Comparison of ENCODE assay signal across 22 cellular contexts in the genomic region with DNA sequence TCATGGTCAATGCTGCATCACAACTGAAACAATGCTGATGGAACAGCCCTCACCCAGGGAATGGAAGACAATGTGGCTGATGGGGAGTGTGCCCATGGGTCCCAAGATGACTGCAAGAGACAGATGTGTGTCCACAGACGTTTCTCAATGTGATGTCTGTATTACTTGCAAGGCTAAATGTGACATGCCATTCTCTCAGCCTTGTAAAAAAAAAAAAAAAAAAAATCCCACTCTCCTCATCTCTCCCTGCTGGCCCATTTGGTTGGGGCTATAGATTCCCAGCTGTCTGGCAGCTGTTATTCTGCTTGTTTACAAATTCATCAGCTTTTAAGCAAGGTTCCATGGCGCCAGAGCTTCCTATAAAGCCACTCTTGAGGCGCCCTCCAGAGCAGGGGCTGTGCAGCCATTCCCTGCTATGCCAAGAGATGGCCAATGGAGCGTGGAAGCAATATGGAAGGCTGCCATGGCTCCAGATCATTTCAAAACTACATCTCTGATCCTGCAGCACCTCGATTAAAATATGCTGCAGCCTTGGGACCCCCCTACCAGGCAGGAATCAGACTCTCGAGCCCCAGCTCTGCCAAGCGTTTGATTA.
DNase-seq lines count a peak whose midpoint lies in the region; ATAC-seq, FAIRE-seq and TF ChIP-seq lines count a peak whose summit lies in the region.
"Had no signal": no experiment of that assay in that cellular context is flagged by ENCODE, and none has a peak within 500 bp of the region (broad histone marks: within the 10 kb centered on the region; RNA-seq: fewer than 3 reads in every experiment).

No MANE protein-coding gene starts in this region.

- H2AFZ ChIP-seq in GM12878 (ENCODE audit: control insufficient read depth, low read depth, low read length) = peak overlapping the region; percentile 19; the same call in 1 of the 2 replicates
- H2AFZ ChIP-seq: GM23248 had no signal

- SMC1A ChIA-PET in GM12878 (lab: Charles Lee; ENCODE audit: uncharacterized antibody, unreplicated experiment) = interaction anchor here (0.6 to 0.7 kb wide), 2 partner anchors 42 to 706 kb away, joined by 3 read pairs; no protein-coding TSS in a partner anchor

- in situ Hi-C loops in GM12878 (cut with MboI) = no loop called here

- no peak for TF ChIP-seq RAD21 in GM12878 (IDR thresholded peaks at IDR 0.05; ENCODE audit: insufficient read depth, low read depth, low read length)

- POLR2A ChIA-PET in GM12878 (lab: Charles Lee) = no interaction called here

- peak overlapping the region in 2 of 3 donors; percentile 79 to 88 for H3K27ac Mint-ChIP-seq in CD4-positive, CD25-positive, alpha-beta regulatory T cell
- H3K27ac Mint-ChIP-seq in stimulated activated effector memory CD8-positive, alpha-beta T cell treated with anti-CD3 and anti-CD28 coated beads, Interleukin-12 subunit alpha, Interleukin-12 subunit beta, amount 100 ng/mL, for 72 hours = no peak overlapping the region

- H3K27me3 Mint-ChIP-seq in CD4-positive, CD25-positive, alpha-beta regulatory T cell = peaks cover 4% of the 10 kb centered on the region

- H3K4me1 ChIP-seq in CD4-positive, CD25-positive, alpha-beta regulatory T cell (ENCODE audit: control insufficient read depth, insufficient read depth, low read length, poor library complexity, severe bottlenecking) = peaks cover 24% of the 10 kb centered on the region
- no peaks in the 10 kb centered on the region for H3K4me1 ChIP-seq in GM12878 (ENCODE audit: control insufficient read depth, insufficient read depth, low read length)
- H3K4me1 ChIP-seq: vagina had no signal

- 62% methylated on average over 6 of the region's 7 CpGs for WGBS in GM12878 (ENCODE audit: insufficient coverage, insufficient replicate concordance, low lambda C conversion rate, missing lambda C conversion rate)

- H3K4me2 ChIP-seq in GM12878 (ENCODE audit: control insufficient read depth, insufficient read depth) = peak overlapping the region; percentile 7; the same call in 1 of the 2 replicates

- peak overlapping the region; percentile 2 to 68 (median 44) for H3K4me3 Mint-ChIP-seq in CD4-positive, CD25-positive, alpha-beta regulatory T cell
- H3K4me3 Mint-ChIP-seq in stimulated activated effector memory CD8-positive, alpha-beta T cell treated with anti-CD3 and anti-CD28 coated beads, Interleukin-12 subunit alpha, Interleukin-12 subunit beta, amount 100 ng/mL, for 72 hours = no peak overlapping the region

- TF ChIP-seq CTCF in GM12878 (IDR thresholded peaks at IDR 0.05 in 2 of 3, conservative IDR thresholded peaks at IDR 0.05 in 1 of 3; ENCODE audit: control insufficient read depth in 2 of 3, extremely low read depth in 1 of 3, insufficient read depth in 1 of 3, low read depth in 3 of 3, low read length in 3 of 3) = no peak

- no peak for FAIRE-seq in GM12878 (lab: Jason Lieb, UNC)
- FAIRE-seq: bronchial epithelial cell, GM18507, K562 had no signal

- no peak overlapping the region for H3K9ac ChIP-seq in GM12878 (ENCODE audit: control insufficient read depth, insufficient read depth, low read length)
- H3K9ac ChIP-seq: GM23248 had no signal

- no TSS peak for BruUV-seq in GM12878 (replicated peaks; lab: Mats Ljungman, UMichigan)

- RAD21 ChIA-PET in GM12878 (lab: Charles Lee; ENCODE audit: unreplicated experiment) = no interaction called here

- CTCF ChIA-PET in GM12878 (lab: Yijun Ruan, JAX) = no interaction called here

- peaks cover 8% of the 10 kb centered on the region for H3K36me3 Mint-ChIP-seq in CD4-positive, CD25-positive, alpha-beta regulatory T cell
- H3K36me3 Mint-ChIP-seq in stimulated activated effector memory CD8-positive, alpha-beta T cell treated with anti-CD3 and anti-CD28 coated beads, Interleukin-12 subunit alpha, Interleukin-12 subunit beta, amount 100 ng/mL, for 72 hours = no peaks in the 10 kb centered on the region

- TF ChIP-seq EP300 in GM12878 (IDR thresholded peaks at IDR 0.05; ENCODE audit: borderline replicate concordance in 1 of 2, control insufficient read depth in 1 of 2, low read depth in 2 of 2, low read length in 2 of 2) = no peak

- peaks cover 18 to 67% (median 43%) of the 10 kb centered on the region in 4 donors for H3K4me1 Mint-ChIP-seq in CD4-positive, CD25-positive, alpha-beta regulatory T cell
- peaks cover 17% of the 10 kb centered on the region for H3K4me1 Mint-ChIP-seq in stimulated activated effector memory CD8-positive, alpha-beta T cell treated with anti-CD3 and anti-CD28 coated beads, Interleukin-12 subunit alpha, Interleukin-12 subunit beta, amount 100 ng/mL, for 72 hours

- peak overlapping the region; percentile 68 for H3K4me3 ChIP-seq in CD4-positive, CD25-positive, alpha-beta regulatory T cell (ENCODE audit: low read depth, low read length)
- H3K4me3 ChIP-seq in MG63 (no peak overlapping the region), GM12878 (no peak overlapping the region)
- H3K4me3 ChIP-seq: GM23248, K562, vagina had no signal

- H3K27ac ChIP-seq in CD4-positive, CD25-positive, alpha-beta regulatory T cell (ENCODE audit: insufficient read depth, low read length, poor library complexity, severe bottlenecking) = no peak overlapping the region
- H3K27ac ChIP-seq in GM12878 (ENCODE audit: control insufficient read depth, insufficient read depth) = no peak overlapping the region
- H3K27ac ChIP-seq: C4-2B, GM23248, vagina had no signal

- intact Hi-C loops in GM12878 (cut with micrococcal nuclease; ENCODE audit: unreplicated experiment) = no loop called here

- DNase-seq in NCI-H748 (lab: John Stamatoyannopoulos, UW; ENCODE audit: unreplicated experiment) = peak; percentile 11
- DNase-seq in NCI-H748 treated with DMSO at 0.1 percent for 48 hours (lab: John Stamatoyannopoulos, UW) = no peak
- no peak for DNase-seq in CD4-positive, CD25-positive, alpha-beta regulatory T cell
- peak; percentile 11 for DNase-seq in MG63
- no peak for DNase-seq in GM12878 (ENCODE audit: low read depth, low spot score)
- DNase-seq in stimulated activated effector memory CD8-positive, alpha-beta T cell treated with anti-CD3 and anti-CD28 coated beads, Interleukin-12 subunit alpha, Interleukin-12 subunit beta, amount 100 ng/mL, for 72 hours (ENCODE audit: low spot score in 2 of 2) = no peak
- DNase-seq: activated CD4-positive, alpha-beta T cell treated with anti-CD3 and anti-CD28 coated beads for 4 hours; cortex of kidney; DND-41; GM23248; left ventricle myocardium superior; MV-4-11; NCI-H2227 treated with DMSO at 0.1 percent for 48 hours; stimulated activated CD4-positive, alpha-beta T cell treated with anti-CD3 and anti-CD28 coated beads, Interleukin-4, amount 100 ng/mL, for 4 hours; substantia nigra had no signal

- TF ChIP-seq POLR2A in GM12878 (IDR thresholded peaks at IDR 0.05; ENCODE audit: low read depth, low read length) = no peak

- no peaks in the 10 kb centered on the region for H3K9me3 ChIP-seq in CD4-positive, CD25-positive, alpha-beta regulatory T cell (ENCODE audit: control insufficient read depth in 2 of 2, low read length in 2 of 2)
- H3K9me3 ChIP-seq in MG63 = no peaks in the 10 kb centered on the region
- no peaks in the 10 kb centered on the region; the same call in 2 of the 3 replicates for H3K9me3 ChIP-seq in GM12878 (replicated peaks; ENCODE audit: control insufficient read depth, insufficient read depth, low read length)
- H3K9me3 ChIP-seq: vagina had no signal

- H3K36me3 ChIP-seq in CD4-positive, CD25-positive, alpha-beta regulatory T cell (ENCODE audit: control insufficient read depth, insufficient read depth, low read length) = no peaks in the 10 kb centered on the region
- no peaks in the 10 kb centered on the region for H3K36me3 ChIP-seq in MG63
- no peaks in the 10 kb centered on the region for H3K36me3 ChIP-seq in GM12878 (ENCODE audit: control insufficient read depth in 2 of 2, insufficient read depth in 2 of 2, low read length in 1 of 2)
- H3K36me3 ChIP-seq: vagina had no signal

- no peaks in the 10 kb centered on the region for H4K20me1 ChIP-seq in GM12878 (ENCODE audit: control insufficient read depth, insufficient read depth)

- no peaks in the 10 kb centered on the region for H3K27me3 ChIP-seq in CD4-positive, CD25-positive, alpha-beta regulatory T cell (ENCODE audit: control insufficient read depth, insufficient read depth, low read length)
- H3K27me3 ChIP-seq in MG63 (no peaks in the 10 kb centered on the region), GM12878 (replicated peaks in 1 of 2; ENCODE audit: control insufficient read depth in 2 of 2, insufficient read depth in 2 of 2, low read length in 1 of 2) (no peaks in the 10 kb centered on the region)
- H3K27me3 ChIP-seq: vagina had no signal

- no peak for ATAC-seq in CD4-positive, CD25-positive, alpha-beta regulatory T cell (ENCODE audit: low read depth in 2 of 2)
- no peak for ATAC-seq in GM12878
- no peak for ATAC-seq in stimulated activated effector memory CD8-positive, alpha-beta T cell treated with anti-CD3 and anti-CD28 coated beads, Interleukin-12 subunit alpha, Interleukin-12 subunit beta, amount 100 ng/mL, for 72 hours
- ATAC-seq in GM19035 (IDR thresholded peaks at IDR 0.05; ENCODE audit: unreplicated experiment) = no peak
- ATAC-seq in GM19452 (IDR thresholded peaks at IDR 0.05; ENCODE audit: unreplicated experiment) = no peak
- ATAC-seq: K562, left ventricle myocardium superior had no signal

- peaks cover 0 to 3% (median 0%) of the 10 kb centered on the region in 7 donors for H3K9me3 Mint-ChIP-seq in CD4-positive, CD25-positive, alpha-beta regulatory T cell
- peaks cover 5% of the 10 kb centered on the region for H3K9me3 Mint-ChIP-seq in stimulated activated effector memory CD8-positive, alpha-beta T cell treated with anti-CD3 and anti-CD28 coated beads, Interleukin-12 subunit alpha, Interleukin-12 subunit beta, amount 100 ng/mL, for 72 hours

- H3K79me2 ChIP-seq in GM12878 (ENCODE audit: control insufficient read depth, insufficient read depth, low read length) = no peaks in the 10 kb centered on the region

TF ChIP-seq in GM12878, 131 proteins besides CTCF, POLR2A, EP300 and RAD21:
- TF ChIP-seq JUND (IDR thresholded peaks at IDR 0.05; ENCODE audit: low read depth, low read length) = no peak

Comparison
In these comparisons a context has a peak if more than half of its experiments do, and no peak if none do; other contexts are left out.
1. DNase-seq: peak in NCI-H748 (single experiment) and MG63 (single experiment); none in NCI-H748 treated with DMSO at 0.1 percent for 48 hours (single experiment), CD4-positive, CD25-positive, alpha-beta regulatory T cell (0 of 3), GM12878 (single experiment) and stimulated activated effector memory CD8-positive, alpha-beta T cell treated with anti-CD3 and anti-CD28 coated beads, Interleukin-12 subunit alpha, Interleukin-12 subunit beta, amount 100 ng/mL, for 72 hours (0 of 2).